ENCODE assay signal across 24 cellular contexts in genomic region chr6:64874776-64875175, GRCh38.
"Had no signal": no experiment of that assay in that cellular context is flagged by ENCODE, and none has a peak within 500 bp of the region (broad histone marks: within the 10 kb centered on the region; RNA-seq: fewer than 3 reads in every experiment).

No MANE protein-coding gene starts in this region.

- H3K27me3 ChIP-seq: adrenal gland, breast epithelium, gastrocnemius medialis, right atrium auricular region, spleen, testis, uterus had no signal

- H3K27ac ChIP-seq: adrenal gland, breast epithelium, gastrocnemius medialis, psoas muscle, right atrium auricular region, spleen, testis, uterus had no signal

- ATAC-seq: activated CD4-positive, alpha-beta T cell treated with anti-CD3 and anti-CD28 coated beads for 36 hours; activated T-cell treated with anti-CD3 and anti-CD28 coated beads, Interleukin-2, amount 50 U/mL, for 4 hours; gastrocnemius medialis; left ventricle myocardium superior; naive thymus-derived CD8-positive, alpha-beta T cell; psoas muscle had no signal

- FAIRE-seq: astrocyte, islet of Langerhans had no signal

- H3K4me1 ChIP-seq: adrenal gland, breast epithelium, gastrocnemius medialis, psoas muscle, right atrium auricular region, spleen, testis, uterus had no signal

- H3K4me3 ChIP-seq: adrenal gland, breast epithelium, gastrocnemius medialis, psoas muscle, right atrium auricular region, spleen, testis, uterus had no signal

- H3K36me3 ChIP-seq: adrenal gland, breast epithelium, gastrocnemius medialis, right atrium auricular region, spleen, uterus had no signal

- DNase-seq: activated B cell treated with CpG ODN at 0.5 μM for 24 hours; activated CD4-positive, alpha-beta T cell treated with anti-CD3 and anti-CD28 coated beads for 36 hours; activated CD4-positive, alpha-beta T cell treated with anti-CD3 and anti-CD28 coated beads, Interleukin-2, amount 50 U/mL, for 48 hours; activated CD8-positive, alpha-beta memory T cell treated with anti-CD3 and anti-CD28 coated beads, Interleukin-2, amount 50 U/mL, for 48 hours; activated naive CD4-positive, alpha-beta T cell; activated T-cell treated with anti-CD3 and anti-CD28 coated beads, Interleukin-2, amount 50 U/mL, for 4 hours; adrenal gland; cortex of kidney; gastrocnemius medialis; hippocampal formation; left ventricle myocardium superior; mammary epithelial cell; naive thymus-derived CD8-positive, alpha-beta T cell; psoas muscle; spleen; stimulated activated CD4-positive, alpha-beta T cell treated with anti-CD3 and anti-CD28 coated beads, Interleukin-4, amount 100 ng/mL, for 1 hour; stimulated activated naive CD4-positive, alpha-beta T cell; testis; trophoblast cell; uterus had no signal

- H3K9me3 ChIP-seq: adrenal gland, breast epithelium, gastrocnemius medialis, psoas muscle, right atrium auricular region, testis, uterus had no signal
